Comparison of ENCODE assay signal across 19 cellular contexts in genomic region chr11:13094930-13095687, GRCh38.
DNase-seq lines count a peak whose midpoint lies in the region; ATAC-seq and TF ChIP-seq lines count a peak whose summit lies in the region.
"Had no signal": no experiment of that assay in that cellular context is flagged by ENCODE, and none has a peak within 500 bp of the region (broad histone marks: within the 10 kb centered on the region; RNA-seq: fewer than 3 reads in every experiment).

No MANE protein-coding gene starts in this region.

- DNase-seq in NCI-H510A treated with DMSO at 0.1 percent for 48 hours (lab: John Stamatoyannopoulos, UW): peak; percentile 29
- DNase-seq in NCI-H510A (lab: John Stamatoyannopoulos, UW): no peak
- DNase-seq in NCI-H1930 (lab: John Stamatoyannopoulos, UW): peak; percentile 42 to 49
- DNase-seq in RWPE2 (ENCODE audit: low spot score): no peak
- no peak for DNase-seq in mucosa of descending colon
- no peak for DNase-seq in MV-4-11 (lab: John Stamatoyannopoulos, UW)
- DNase-seq: Calu3, GOT3, HFFc6, Kasumi-1, NCI-H1436 treated with DMSO at 0.1 percent for 48 hours, NCI-H2171 treated with DMSO at 0.1 percent for 48 hours, NCI-H526, Peyer's patch, SHP77 treated with DMSO at 0.1 percent for 48 hours, T-helper 17 cell had no signal

- H3K27ac ChIP-seq in RWPE2 (ENCODE audit: poor library complexity, severe bottlenecking): peak overlapping the region; percentile 77
- H3K27ac ChIP-seq: C4-2B, Peyer's patch had no signal

- ATAC-seq in RWPE2 (ENCODE audit: low read depth): no peak; the same call in 2 of the 3 replicates
- ATAC-seq in mucosa of descending colon: peak; percentile 69
- no peak for ATAC-seq in GM18873 (IDR thresholded peaks at IDR 0.05; ENCODE audit: low FRiP score, unreplicated experiment)
- ATAC-seq in HG03139 (IDR thresholded peaks at IDR 0.05; ENCODE audit: unreplicated experiment): no peak
- ATAC-seq: T-helper 17 cell had no signal

- H3K36me3 ChIP-seq in RWPE2 (ENCODE audit: low read depth): no peaks in the 10 kb centered on the region
- H3K36me3 ChIP-seq in mucosa of descending colon (ENCODE audit: low read depth): no peaks in the 10 kb centered on the region
- H3K36me3 ChIP-seq: Peyer's patch had no signal

- H3K9me3 ChIP-seq in RWPE2 (ENCODE audit: severe bottlenecking): no peaks in the 10 kb centered on the region
- no peaks in the 10 kb centered on the region for H3K9me3 ChIP-seq in mucosa of descending colon
- H3K9me3 ChIP-seq: Peyer's patch had no signal

- H3K4me1 ChIP-seq in RWPE2 (ENCODE audit: insufficient read depth, poor library complexity, severe bottlenecking): peaks cover 27% of the 10 kb centered on the region
- H3K4me1 ChIP-seq in mucosa of descending colon (ENCODE audit: low read depth): peaks cover 5% of the 10 kb centered on the region
- H3K4me1 ChIP-seq: Peyer's patch had no signal

- TF ChIP-seq CTCF in RWPE2 (IDR thresholded peaks at IDR 0.05; ENCODE audit: poor library complexity, severe bottlenecking) (no peak), mucosa of descending colon (IDR thresholded peaks at IDR 0.05) (no peak)

- intact Hi-C loops in mucosa of descending colon (cut with DNase I, micrococcal nuclease): no loop called here

- no peaks in the 10 kb centered on the region for H3K27me3 ChIP-seq in RWPE2 (ENCODE audit: insufficient read depth, poor library complexity, severe bottlenecking)
- H3K27me3 ChIP-seq: Peyer's patch had no signal

- no peak overlapping the region for H3K4me3 ChIP-seq in RWPE2 (ENCODE audit: severe bottlenecking)
- no peak overlapping the region for H3K4me3 ChIP-seq in mucosa of descending colon
- H3K4me3 ChIP-seq: Peyer's patch had no signal

Comparison
In these comparisons a context has a peak if more than half of its experiments do, and no peak if none do; other contexts are left out.
1. DNase-seq: peak in NCI-H510A treated with DMSO at 0.1 percent for 48 hours (single experiment) and NCI-H1930 (2 of 2); none in NCI-H510A (single experiment), RWPE2 (single experiment), mucosa of descending colon (0 of 3) and MV-4-11 (single experiment).